In the genomic region with DNA sequence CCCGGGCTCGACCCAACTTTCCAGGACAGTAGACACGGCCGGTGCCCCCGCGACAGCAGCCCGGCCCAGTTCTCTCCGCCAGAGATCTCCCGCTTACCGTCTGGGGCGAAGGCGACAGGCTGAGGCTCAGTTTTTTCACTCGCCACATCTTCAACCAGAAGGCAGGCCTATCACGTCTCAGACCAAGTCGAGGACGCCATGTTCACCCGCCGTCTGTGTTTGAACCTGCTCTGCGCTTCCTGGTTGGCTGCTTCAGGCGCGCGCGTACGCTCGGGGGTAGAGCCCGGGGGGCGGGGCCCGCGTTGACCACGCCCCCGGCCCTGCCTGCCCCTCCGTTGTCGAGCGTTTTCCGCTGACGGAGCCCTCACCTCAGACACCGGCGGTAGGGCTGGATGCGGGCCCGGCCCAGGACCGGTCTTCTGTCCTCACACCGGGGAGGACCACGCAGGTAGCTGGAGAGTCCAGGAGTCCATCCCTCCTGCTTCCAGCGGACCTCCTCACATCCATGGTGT, we compare ENCODE assay signal across 1 cellular context.
TF ChIP-seq lines count a peak whose summit lies in the region.

A gene with protein sequence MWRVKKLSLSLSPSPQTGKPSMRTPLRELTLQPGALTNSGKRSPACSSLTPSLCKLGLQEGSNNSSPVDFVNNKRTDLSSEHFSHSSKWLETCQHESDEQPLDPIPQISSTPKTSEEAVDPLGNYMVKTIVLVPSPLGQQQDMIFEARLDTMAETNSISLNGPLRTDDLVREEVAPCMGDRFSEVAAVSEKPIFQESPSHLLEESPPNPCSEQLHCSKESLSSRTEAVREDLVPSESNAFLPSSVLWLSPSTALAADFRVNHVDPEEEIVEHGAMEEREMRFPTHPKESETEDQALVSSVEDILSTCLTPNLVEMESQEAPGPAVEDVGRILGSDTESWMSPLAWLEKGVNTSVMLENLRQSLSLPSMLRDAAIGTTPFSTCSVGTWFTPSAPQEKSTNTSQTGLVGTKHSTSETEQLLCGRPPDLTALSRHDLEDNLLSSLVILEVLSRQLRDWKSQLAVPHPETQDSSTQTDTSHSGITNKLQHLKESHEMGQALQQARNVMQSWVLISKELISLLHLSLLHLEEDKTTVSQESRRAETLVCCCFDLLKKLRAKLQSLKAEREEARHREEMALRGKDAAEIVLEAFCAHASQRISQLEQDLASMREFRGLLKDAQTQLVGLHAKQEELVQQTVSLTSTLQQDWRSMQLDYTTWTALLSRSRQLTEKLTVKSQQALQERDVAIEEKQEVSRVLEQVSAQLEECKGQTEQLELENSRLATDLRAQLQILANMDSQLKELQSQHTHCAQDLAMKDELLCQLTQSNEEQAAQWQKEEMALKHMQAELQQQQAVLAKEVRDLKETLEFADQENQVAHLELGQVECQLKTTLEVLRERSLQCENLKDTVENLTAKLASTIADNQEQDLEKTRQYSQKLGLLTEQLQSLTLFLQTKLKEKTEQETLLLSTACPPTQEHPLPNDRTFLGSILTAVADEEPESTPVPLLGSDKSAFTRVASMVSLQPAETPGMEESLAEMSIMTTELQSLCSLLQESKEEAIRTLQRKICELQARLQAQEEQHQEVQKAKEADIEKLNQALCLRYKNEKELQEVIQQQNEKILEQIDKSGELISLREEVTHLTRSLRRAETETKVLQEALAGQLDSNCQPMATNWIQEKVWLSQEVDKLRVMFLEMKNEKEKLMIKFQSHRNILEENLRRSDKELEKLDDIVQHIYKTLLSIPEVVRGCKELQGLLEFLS (minus strand): TSS at position 227 of the 512 bp plus-strand sequence. CDS start 79 bp downstream, at position 148.

TF ChIP-seq in HepG2, 621 proteins besides CTCF, POLR2A, EP300 and RAD21 (continued from another document and continues in another):
- TF ChIP-seq, protein P1, sequence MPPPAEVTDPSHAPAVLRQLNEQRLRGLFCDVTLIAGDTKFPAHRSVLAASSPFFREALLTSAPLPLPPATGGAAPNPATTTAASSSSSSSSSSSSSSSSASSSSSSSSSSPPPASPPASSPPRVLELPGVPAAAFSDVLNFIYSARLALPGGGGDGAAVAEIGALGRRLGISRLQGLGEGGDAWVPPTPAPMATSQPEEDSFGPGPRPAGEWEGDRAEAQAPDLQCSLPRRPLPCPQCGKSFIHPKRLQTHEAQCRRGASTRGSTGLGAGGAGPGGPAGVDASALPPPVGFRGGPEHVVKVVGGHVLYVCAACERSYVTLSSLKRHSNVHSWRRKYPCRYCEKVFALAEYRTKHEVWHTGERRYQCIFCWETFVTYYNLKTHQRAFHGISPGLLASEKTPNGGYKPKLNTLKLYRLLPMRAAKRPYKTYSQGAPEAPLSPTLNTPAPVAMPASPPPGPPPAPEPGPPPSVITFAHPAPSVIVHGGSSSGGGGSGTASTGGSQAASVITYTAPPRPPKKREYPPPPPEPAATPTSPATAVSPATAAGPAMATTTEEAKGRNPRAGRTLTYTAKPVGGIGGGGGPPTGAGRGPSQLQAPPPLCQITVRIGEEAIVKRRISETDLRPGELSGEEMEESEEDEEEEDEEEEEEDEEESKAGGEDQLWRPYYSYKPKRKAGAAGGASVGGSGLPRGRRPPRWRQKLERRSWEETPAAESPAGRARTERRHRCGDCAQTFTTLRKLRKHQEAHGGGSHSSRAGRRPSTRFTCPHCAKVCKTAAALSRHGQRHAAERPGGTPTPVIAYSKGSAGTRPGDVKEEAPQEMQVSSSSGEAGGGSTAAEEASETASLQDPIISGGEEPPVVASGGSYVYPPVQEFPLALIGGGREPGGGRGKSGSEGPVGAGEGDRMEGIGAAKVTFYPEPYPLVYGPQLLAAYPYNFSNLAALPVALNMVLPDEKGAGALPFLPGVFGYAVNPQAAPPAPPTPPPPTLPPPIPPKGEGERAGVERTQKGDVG (CRISPR knock-in tag; IDR thresholded peaks at IDR 0.05; ENCODE audit: borderline replicate concordance), result no peak
- TF ChIP-seq MEIS2 (CRISPR knock-in tag; IDR thresholded peaks at IDR 0.05), result no peak; the same call in 1 of the 2 replicates
- TF ChIP-seq, protein P2, sequence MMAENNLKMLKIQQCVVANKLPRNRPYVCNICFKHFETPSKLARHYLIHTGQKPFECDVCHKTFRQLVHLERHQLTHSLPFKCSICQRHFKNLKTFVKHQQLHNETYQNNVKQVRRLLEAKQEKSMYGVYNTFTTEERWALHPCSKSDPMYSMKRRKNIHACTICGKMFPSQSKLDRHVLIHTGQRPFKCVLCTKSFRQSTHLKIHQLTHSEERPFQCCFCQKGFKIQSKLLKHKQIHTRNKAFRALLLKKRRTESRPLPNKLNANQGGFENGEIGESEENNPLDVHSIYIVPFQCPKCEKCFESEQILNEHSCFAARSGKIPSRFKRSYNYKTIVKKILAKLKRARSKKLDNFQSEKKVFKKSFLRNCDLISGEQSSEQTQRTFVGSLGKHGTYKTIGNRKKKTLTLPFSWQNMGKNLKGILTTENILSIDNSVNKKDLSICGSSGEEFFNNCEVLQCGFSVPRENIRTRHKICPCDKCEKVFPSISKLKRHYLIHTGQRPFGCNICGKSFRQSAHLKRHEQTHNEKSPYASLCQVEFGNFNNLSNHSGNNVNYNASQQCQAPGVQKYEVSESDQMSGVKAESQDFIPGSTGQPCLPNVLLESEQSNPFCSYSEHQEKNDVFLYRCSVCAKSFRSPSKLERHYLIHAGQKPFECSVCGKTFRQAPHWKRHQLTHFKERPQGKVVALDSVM (CRISPR knock-in tag; IDR thresholded peaks at IDR 0.05), result no peak
- TF ChIP-seq NR1H2 (CRISPR knock-in tag; IDR thresholded peaks at IDR 0.05; ENCODE audit: borderline replicate concordance, low read depth), result no peak
- TF ChIP-seq ZKSCAN5 (CRISPR knock-in tag; IDR thresholded peaks at IDR 0.05), result no peak
- peak; percentile 63; the same call in 1 of the 2 replicates for TF ChIP-seq MED1 (CRISPR knock-in tag; IDR thresholded peaks at IDR 0.05)
- no peak for TF ChIP-seq NRL (CRISPR knock-in tag; IDR thresholded peaks at IDR 0.05; ENCODE audit: borderline replicate concordance)
- TF ChIP-seq KDM2A (CRISPR knock-in tag; IDR thresholded peaks at IDR 0.05; ENCODE audit: borderline replicate concordance, low read depth), result no peak; the same call in 1 of the 2 replicates
- TF ChIP-seq ZNF570 (CRISPR knock-in tag; IDR thresholded peaks at IDR 0.05; ENCODE audit: borderline replicate concordance), result no peak
- no peak for TF ChIP-seq ZNF552 (CRISPR knock-in tag; IDR thresholded peaks at IDR 0.05; ENCODE audit: borderline replicate concordance)
- no peak for TF ChIP-seq ZNF12 (CRISPR knock-in tag; IDR thresholded peaks at IDR 0.05)
- TF ChIP-seq, protein P3, sequence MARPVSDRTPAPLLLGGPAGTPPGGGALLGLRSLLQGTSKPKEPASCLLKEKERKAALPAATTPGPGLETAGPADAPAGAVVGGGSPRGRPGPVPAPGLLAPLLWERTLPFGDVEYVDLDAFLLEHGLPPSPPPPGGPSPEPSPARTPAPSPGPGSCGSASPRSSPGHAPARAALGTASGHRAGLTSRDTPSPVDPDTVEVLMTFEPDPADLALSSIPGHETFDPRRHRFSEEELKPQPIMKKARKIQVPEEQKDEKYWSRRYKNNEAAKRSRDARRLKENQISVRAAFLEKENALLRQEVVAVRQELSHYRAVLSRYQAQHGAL (CRISPR knock-in tag; IDR thresholded peaks at IDR 0.05; ENCODE audit: not compliant biosample characterization), result no peak
- TF ChIP-seq THAP11 (CRISPR knock-in tag; IDR thresholded peaks at IDR 0.05), result 0 out of 2 replicates have a peak, but pooled peaks have one; percentile 35
- TF ChIP-seq FOXA3 (CRISPR knock-in tag; IDR thresholded peaks at IDR 0.05), result no peak
- no peak for TF ChIP-seq MBD4 (IDR thresholded peaks at IDR 0.05; ENCODE audit: borderline replicate concordance, low read length)
- TF ChIP-seq ZNF264 (CRISPR knock-in tag; IDR thresholded peaks at IDR 0.05), result no peak
- no peak for TF ChIP-seq RBM22 (optimal IDR thresholded peaks at IDR 0.05; ENCODE audit: low read length)
- TF ChIP-seq ZNF143 (CRISPR knock-in tag; IDR thresholded peaks at IDR 0.05), result no peak
- TF ChIP-seq ZNF619 (CRISPR knock-in tag; IDR thresholded peaks at IDR 0.05), result no peak
- TF ChIP-seq IRX3 (CRISPR knock-in tag; IDR thresholded peaks at IDR 0.05; ENCODE audit: borderline replicate concordance, low read depth), result no peak
- TF ChIP-seq ZSCAN31 (CRISPR knock-in tag; IDR thresholded peaks at IDR 0.05; ENCODE audit: low read depth), result no peak
- peak; percentile 80 for TF ChIP-seq PHF8 (CRISPR knock-in tag; IDR thresholded peaks at IDR 0.05)
- TF ChIP-seq TSC22D2 (CRISPR knock-in tag; IDR thresholded peaks at IDR 0.05; ENCODE audit: borderline replicate concordance), result no peak
- TF ChIP-seq SRF (IDR thresholded peaks at IDR 0.05; ENCODE audit: low read depth, low read length), result no peak
- TF ChIP-seq TCF7 (IDR thresholded peaks at IDR 0.05; ENCODE audit: low read depth), result no peak
- TF ChIP-seq ZNF607 (CRISPR knock-in tag; IDR thresholded peaks at IDR 0.05; ENCODE audit: borderline replicate concordance), result no peak; the same call in 1 of the 2 replicates
- TF ChIP-seq HOXA9 (CRISPR knock-in tag; IDR thresholded peaks at IDR 0.05; ENCODE audit: borderline replicate concordance), result no peak
- no peak for TF ChIP-seq ZNF446 (CRISPR knock-in tag; IDR thresholded peaks at IDR 0.05)
- TF ChIP-seq, protein P4, sequence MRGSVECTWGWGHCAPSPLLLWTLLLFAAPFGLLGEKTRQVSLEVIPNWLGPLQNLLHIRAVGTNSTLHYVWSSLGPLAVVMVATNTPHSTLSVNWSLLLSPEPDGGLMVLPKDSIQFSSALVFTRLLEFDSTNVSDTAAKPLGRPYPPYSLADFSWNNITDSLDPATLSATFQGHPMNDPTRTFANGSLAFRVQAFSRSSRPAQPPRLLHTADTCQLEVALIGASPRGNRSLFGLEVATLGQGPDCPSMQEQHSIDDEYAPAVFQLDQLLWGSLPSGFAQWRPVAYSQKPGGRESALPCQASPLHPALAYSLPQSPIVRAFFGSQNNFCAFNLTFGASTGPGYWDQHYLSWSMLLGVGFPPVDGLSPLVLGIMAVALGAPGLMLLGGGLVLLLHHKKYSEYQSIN (CRISPR knock-in tag; IDR thresholded peaks at IDR 0.05; ENCODE audit: borderline replicate concordance), result no peak
- TF ChIP-seq ZSCAN29 (CRISPR knock-in tag; conservative IDR thresholded peaks at IDR 0.05), result no peak
- no peak for TF ChIP-seq DPF2 (CRISPR knock-in tag; IDR thresholded peaks at IDR 0.05; ENCODE audit: borderline replicate concordance, low read depth)
- TF ChIP-seq ZBTB7A (CRISPR knock-in tag; IDR thresholded peaks at IDR 0.05), result no peak
- TF ChIP-seq SMAD3 (CRISPR knock-in tag; IDR thresholded peaks at IDR 0.05), result no peak
- TF ChIP-seq PHF20 (CRISPR knock-in tag; IDR thresholded peaks at IDR 0.05), result no peak
- TF ChIP-seq, protein P5, sequence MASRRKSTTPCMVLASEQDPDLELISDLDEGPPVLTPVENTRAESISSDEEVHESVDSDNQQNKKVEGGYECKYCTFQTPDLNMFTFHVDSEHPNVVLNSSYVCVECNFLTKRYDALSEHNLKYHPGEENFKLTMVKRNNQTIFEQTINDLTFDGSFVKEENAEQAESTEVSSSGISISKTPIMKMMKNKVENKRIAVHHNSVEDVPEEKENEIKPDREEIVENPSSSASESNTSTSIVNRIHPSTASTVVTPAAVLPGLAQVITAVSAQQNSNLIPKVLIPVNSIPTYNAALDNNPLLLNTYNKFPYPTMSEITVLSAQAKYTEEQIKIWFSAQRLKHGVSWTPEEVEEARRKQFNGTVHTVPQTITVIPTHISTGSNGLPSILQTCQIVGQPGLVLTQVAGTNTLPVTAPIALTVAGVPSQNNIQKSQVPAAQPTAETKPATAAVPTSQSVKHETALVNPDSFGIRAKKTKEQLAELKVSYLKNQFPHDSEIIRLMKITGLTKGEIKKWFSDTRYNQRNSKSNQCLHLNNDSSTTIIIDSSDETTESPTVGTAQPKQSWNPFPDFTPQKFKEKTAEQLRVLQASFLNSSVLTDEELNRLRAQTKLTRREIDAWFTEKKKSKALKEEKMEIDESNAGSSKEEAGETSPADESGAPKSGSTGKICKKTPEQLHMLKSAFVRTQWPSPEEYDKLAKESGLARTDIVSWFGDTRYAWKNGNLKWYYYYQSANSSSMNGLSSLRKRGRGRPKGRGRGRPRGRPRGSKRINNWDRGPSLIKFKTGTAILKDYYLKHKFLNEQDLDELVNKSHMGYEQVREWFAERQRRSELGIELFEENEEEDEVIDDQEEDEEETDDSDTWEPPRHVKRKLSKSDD (CRISPR knock-in tag; IDR thresholded peaks at IDR 0.05; ENCODE audit: low read depth), result no peak
- TF ChIP-seq EEA1 (CRISPR knock-in tag; IDR thresholded peaks at IDR 0.05; ENCODE audit: borderline replicate concordance), result no peak
- TF ChIP-seq GLI4 (CRISPR knock-in tag; IDR thresholded peaks at IDR 0.05; ENCODE audit: borderline replicate concordance), result no peak
- TF ChIP-seq, protein P6, sequence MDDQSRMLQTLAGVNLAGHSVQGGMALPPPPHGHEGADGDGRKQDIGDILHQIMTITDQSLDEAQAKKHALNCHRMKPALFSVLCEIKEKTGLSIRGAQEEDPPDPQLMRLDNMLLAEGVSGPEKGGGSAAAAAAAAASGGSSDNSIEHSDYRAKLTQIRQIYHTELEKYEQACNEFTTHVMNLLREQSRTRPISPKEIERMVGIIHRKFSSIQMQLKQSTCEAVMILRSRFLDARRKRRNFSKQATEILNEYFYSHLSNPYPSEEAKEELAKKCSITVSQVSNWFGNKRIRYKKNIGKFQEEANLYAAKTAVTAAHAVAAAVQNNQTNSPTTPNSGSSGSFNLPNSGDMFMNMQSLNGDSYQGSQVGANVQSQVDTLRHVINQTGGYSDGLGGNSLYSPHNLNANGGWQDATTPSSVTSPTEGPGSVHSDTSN (CRISPR knock-in tag; IDR thresholded peaks at IDR 0.05; ENCODE audit: borderline replicate concordance), result no peak
- no peak for TF ChIP-seq SETDB1 (CRISPR knock-in tag; IDR thresholded peaks at IDR 0.05; ENCODE audit: borderline replicate concordance)
- TF ChIP-seq ZFY (CRISPR knock-in tag; IDR thresholded peaks at IDR 0.05), result peak; percentile 82; the same call in 1 of the 2 replicates
- no peak for TF ChIP-seq PRMT3 (CRISPR knock-in tag; IDR thresholded peaks at IDR 0.05; ENCODE audit: borderline replicate concordance, low read depth)
- TF ChIP-seq U2AF2 (IDR thresholded peaks at IDR 0.05; ENCODE audit: low read depth, low read length), result no peak
- TF ChIP-seq, protein P7, sequence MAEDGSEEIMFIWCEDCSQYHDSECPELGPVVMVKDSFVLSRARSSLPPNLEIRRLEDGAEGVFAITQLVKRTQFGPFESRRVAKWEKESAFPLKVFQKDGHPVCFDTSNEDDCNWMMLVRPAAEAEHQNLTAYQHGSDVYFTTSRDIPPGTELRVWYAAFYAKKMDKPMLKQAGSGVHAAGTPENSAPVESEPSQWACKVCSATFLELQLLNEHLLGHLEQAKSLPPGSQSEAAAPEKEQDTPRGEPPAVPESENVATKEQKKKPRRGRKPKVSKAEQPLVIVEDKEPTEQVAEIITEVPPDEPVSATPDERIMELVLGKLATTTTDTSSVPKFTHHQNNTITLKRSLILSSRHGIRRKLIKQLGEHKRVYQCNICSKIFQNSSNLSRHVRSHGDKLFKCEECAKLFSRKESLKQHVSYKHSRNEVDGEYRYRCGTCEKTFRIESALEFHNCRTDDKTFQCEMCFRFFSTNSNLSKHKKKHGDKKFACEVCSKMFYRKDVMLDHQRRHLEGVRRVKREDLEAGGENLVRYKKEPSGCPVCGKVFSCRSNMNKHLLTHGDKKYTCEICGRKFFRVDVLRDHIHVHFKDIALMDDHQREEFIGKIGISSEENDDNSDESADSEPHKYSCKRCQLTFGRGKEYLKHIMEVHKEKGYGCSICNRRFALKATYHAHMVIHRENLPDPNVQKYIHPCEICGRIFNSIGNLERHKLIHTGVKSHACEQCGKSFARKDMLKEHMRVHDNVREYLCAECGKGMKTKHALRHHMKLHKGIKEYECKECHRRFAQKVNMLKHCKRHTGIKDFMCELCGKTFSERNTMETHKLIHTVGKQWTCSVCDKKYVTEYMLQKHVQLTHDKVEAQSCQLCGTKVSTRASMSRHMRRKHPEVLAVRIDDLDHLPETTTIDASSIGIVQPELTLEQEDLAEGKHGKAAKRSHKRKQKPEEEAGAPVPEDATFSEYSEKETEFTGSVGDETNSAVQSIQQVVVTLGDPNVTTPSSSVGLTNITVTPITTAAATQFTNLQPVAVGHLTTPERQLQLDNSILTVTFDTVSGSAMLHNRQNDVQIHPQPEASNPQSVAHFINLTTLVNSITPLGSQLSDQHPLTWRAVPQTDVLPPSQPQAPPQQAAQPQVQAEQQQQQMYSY (CRISPR knock-in tag; IDR thresholded peaks at IDR 0.05), result no peak
